Comparison of ENCODE assay signal across 21 cellular contexts in genomic region chr3:59264366-59264765, GRCh38.
"Had no signal": no experiment of that assay in that cellular context is flagged by ENCODE, and none has a peak within 500 bp of the region (broad histone marks: within the 10 kb centered on the region; RNA-seq: fewer than 3 reads in every experiment).

No MANE protein-coding gene starts in this region.

- H3K36me3 Mint-ChIP-seq: activated CD4-positive, alpha-beta memory T cell treated with anti-CD3 and anti-CD28 coated beads for 36 hours; activated naive CD8-positive, alpha-beta T cell treated with anti-CD3 and anti-CD28 coated beads, Interleukin-2, amount 10 ng/mL, durations not matched to agents 7 days and 5 days had no signal

- H3K4me1 Mint-ChIP-seq: activated CD4-positive, alpha-beta T cell treated with anti-CD3 and anti-CD28 coated beads, Interleukin-2, amount 10 ng/mL, durations not matched to agents 7 days and 5 days; activated naive CD8-positive, alpha-beta T cell treated with anti-CD3 and anti-CD28 coated beads, Interleukin-2, amount 10 ng/mL, durations not matched to agents 7 days and 5 days had no signal

- H3K27me3 Mint-ChIP-seq: activated CD4-positive, alpha-beta memory T cell treated with anti-CD3 and anti-CD28 coated beads for 36 hours; activated CD4-positive, alpha-beta T cell treated with anti-CD3 and anti-CD28 coated beads, Interleukin-2, amount 10 ng/mL, durations not matched to agents 7 days and 5 days; activated naive CD8-positive, alpha-beta T cell treated with anti-CD3 and anti-CD28 coated beads, Interleukin-2, amount 10 ng/mL, durations not matched to agents 7 days and 5 days had no signal

- H3K9me3 ChIP-seq: adrenal gland, Peyer's patch, SJCRH30, SK-N-SH had no signal

- H3K4me1 ChIP-seq: adrenal gland, Peyer's patch, SJCRH30 had no signal

- H3K27ac Mint-ChIP-seq: activated CD4-positive, alpha-beta memory T cell treated with anti-CD3 and anti-CD28 coated beads for 36 hours; activated CD4-positive, alpha-beta T cell treated with anti-CD3 and anti-CD28 coated beads, Interleukin-2, amount 10 ng/mL, durations not matched to agents 7 days and 5 days; activated naive CD8-positive, alpha-beta T cell treated with anti-CD3 and anti-CD28 coated beads, Interleukin-2, amount 10 ng/mL, durations not matched to agents 7 days and 5 days had no signal

- H3K27ac ChIP-seq: adrenal gland, KMS-11, Peyer's patch, RWPE1, SJCRH30 had no signal

- H3K4me3 Mint-ChIP-seq: activated CD4-positive, alpha-beta memory T cell treated with anti-CD3 and anti-CD28 coated beads for 36 hours; activated CD4-positive, alpha-beta T cell treated with anti-CD3 and anti-CD28 coated beads, Interleukin-2, amount 10 ng/mL, durations not matched to agents 7 days and 5 days; activated naive CD8-positive, alpha-beta T cell treated with anti-CD3 and anti-CD28 coated beads, Interleukin-2, amount 10 ng/mL, durations not matched to agents 7 days and 5 days had no signal

- H3K36me3 ChIP-seq: adrenal gland, Peyer's patch, SJCRH30 had no signal

- H3K4me3 ChIP-seq: adrenal gland, Peyer's patch, SJCRH30 had no signal

- DNase-seq: activated CD4-positive, alpha-beta memory T cell treated with anti-CD3 and anti-CD28 coated beads for 36 hours; activated CD4-positive, alpha-beta T cell treated with anti-CD3 and anti-CD28 coated beads, Interleukin-2, amount 10 ng/mL, durations not matched to agents 7 days and 5 days; activated CD4-positive, CD25-positive, alpha-beta regulatory T cell; activated CD8-positive, alpha-beta memory T cell treated with anti-CD3 and anti-CD28 coated beads, Interleukin-2, amount 50 U/mL, for 4 hours; activated naive CD4-positive, alpha-beta T cell treated with anti-CD3 and anti-CD28 coated beads, Interleukin-2, amount 50 U/mL, for 16 hours; activated naive CD8-positive, alpha-beta T cell treated with anti-CD3 and anti-CD28 coated beads, Interleukin-2, amount 10 ng/mL, durations not matched to agents 7 days and 5 days; adrenal gland; anterior cingulate cortex; central memory CD4-positive, alpha-beta T cell; NCI-H1092; NCI-H1417; NCI-H1930; NCI-H2107; NCI-H510A treated with DMSO at 0.1 percent for 48 hours; Peyer's patch; Right ventricle myocardium superior; SJCRH30; SK-N-SH; T-helper 1 cell had no signal

- H3K4me2 ChIP-seq: KMS-11, SK-N-SH had no signal

- H3K27me3 ChIP-seq: adrenal gland, Peyer's patch, SJCRH30 had no signal

- H3K9ac ChIP-seq: KMS-11, SK-N-SH had no signal

- H3K9me2 ChIP-seq: SK-N-SH had no signal
